1 cellular context compared by ENCODE assay signal in the genomic region with DNA sequence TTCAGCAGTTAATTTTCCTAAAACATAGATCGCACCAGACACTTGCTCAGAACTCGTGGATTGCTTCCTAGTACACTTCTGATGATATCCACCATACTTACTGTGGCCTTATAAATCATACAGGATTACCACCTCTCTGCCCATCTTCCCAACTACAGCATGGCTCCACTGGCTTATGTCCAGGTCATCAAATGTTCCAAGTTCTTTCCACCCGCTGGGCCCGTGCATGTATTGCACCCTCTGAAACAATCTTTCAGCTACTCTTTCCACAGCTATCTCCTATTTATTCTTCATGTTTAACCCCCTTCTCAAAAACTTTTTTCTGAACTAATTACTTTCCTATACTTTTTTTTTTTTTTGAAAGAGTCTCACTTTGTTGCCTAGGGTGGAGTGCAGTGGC.
TF ChIP-seq lines count a peak whose summit lies in the region.

No MANE protein-coding gene starts in this region.

TF ChIP-seq in HepG2, 621 proteins besides CTCF, POLR2A, EP300 and RAD21:
- TF ChIP-seq PRDM4 (CRISPR knock-in tag; IDR thresholded peaks at IDR 0.05; ENCODE audit: borderline replicate concordance) (no peak), TBP (CRISPR knock-in tag; IDR thresholded peaks at IDR 0.05) (no peak), GFI1 (CRISPR knock-in tag; IDR thresholded peaks at IDR 0.05; ENCODE audit: borderline replicate concordance) (no peak), PLSCR1 (CRISPR knock-in tag; IDR thresholded peaks at IDR 0.05; ENCODE audit: borderline replicate concordance) (no peak), ZNF512 (CRISPR knock-in tag; IDR thresholded peaks at IDR 0.05) (no peak), ZNF335 (CRISPR knock-in tag; IDR thresholded peaks at IDR 0.05) (no peak), TCF12 (IDR thresholded peaks at IDR 0.05) (no peak), TCF12 (CRISPR knock-in tag; IDR thresholded peaks at IDR 0.05) (no peak), ZNF263 (CRISPR knock-in tag; IDR thresholded peaks at IDR 0.05) (no peak), ZFP37 (CRISPR knock-in tag; IDR thresholded peaks at IDR 0.05; ENCODE audit: borderline replicate concordance) (no peak), GTF2F1 (IDR thresholded peaks at IDR 0.05; ENCODE audit: low read length) (no peak), ZNF383 (CRISPR knock-in tag; IDR thresholded peaks at IDR 0.05; ENCODE audit: borderline replicate concordance) (no peak)
TF ChIP-seq in HepG2: peak in this region for 0.
